17 cellular contexts compared by ENCODE assay signal in the genomic region with DNA sequence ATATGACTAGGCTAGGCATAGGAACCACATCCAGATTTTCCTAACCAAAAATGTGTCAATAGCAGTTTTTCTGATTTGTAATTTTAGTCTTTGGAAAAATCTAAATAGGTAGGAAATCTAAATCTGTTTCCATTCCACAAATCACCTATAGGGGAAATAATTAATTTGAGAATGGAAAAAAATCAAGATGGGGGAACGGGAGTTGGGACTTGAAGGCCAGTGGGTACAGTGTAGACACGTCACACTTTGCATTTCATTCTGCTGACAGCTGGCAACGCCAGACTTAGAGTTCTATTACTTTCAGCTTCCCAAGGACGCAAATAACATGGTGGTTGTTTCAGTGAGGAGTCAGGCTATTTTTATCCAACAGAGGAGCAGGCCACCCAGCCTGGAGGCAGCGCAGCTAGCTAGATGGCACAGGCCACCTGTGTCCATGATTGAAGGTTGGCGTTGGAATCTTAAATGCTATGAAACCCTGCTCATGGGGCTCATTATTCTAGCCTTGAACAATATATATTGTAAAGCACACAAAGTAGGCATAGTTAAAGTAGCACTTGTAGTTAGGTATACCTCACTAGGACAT. TPM values are rescaled to one million over a fixed set of nuclear protein-coding genes. Genes with fewer than 3 reads are reported as not detected.
A peak's percentile ranks its signal among the peaks of the same experiment; 100 is the strongest.
DNase-seq lines count a peak whose midpoint lies in the region; ATAC-seq lines count a peak whose summit lies in the region.
"Had no signal": no experiment of that assay in that cellular context is flagged by ENCODE, and none has a peak within 500 bp of the region (broad histone marks: within the 10 kb centered on the region; RNA-seq: fewer than 3 reads in every experiment).

No MANE protein-coding gene starts in this region.

- peak overlapping the region; percentile 24 for H3K27ac ChIP-seq in subcutaneous abdominal adipose tissue (ENCODE audit: low read depth, low read length)
- H3K27ac ChIP-seq: brain microvascular endothelial cell, foreskin keratinocyte, transverse colon had no signal

- peaks cover 30 to 41% (median 34%) of the 10 kb centered on the region in 5 donors for H3K36me3 ChIP-seq in subcutaneous abdominal adipose tissue (ENCODE audit: control insufficient read depth in 5 of 5, insufficient read depth in 5 of 5, low read length in 5 of 5)

- peaks cover 12 to 50% (median 45%) of the 10 kb centered on the region in 5 donors for H3K4me1 ChIP-seq in subcutaneous abdominal adipose tissue (ENCODE audit: control insufficient read depth in 5 of 5, insufficient read depth in 5 of 5, low read length in 5 of 5)

- no peaks in the 10 kb centered on the region for H3K27me3 ChIP-seq in subcutaneous abdominal adipose tissue (ENCODE audit: control insufficient read depth in 5 of 5, insufficient read depth in 4 of 5, low read length in 5 of 5)
- H3K27me3 ChIP-seq: brain microvascular endothelial cell, foreskin keratinocyte, transverse colon had no signal

- no peak overlapping the region for H3K4me3 ChIP-seq in subcutaneous abdominal adipose tissue (ENCODE audit: low read depth in 1 of 5, low read length in 5 of 5)
- H3K4me3 ChIP-seq: transverse colon had no signal

- H3K27ac Mint-ChIP-seq in activated T-cell treated with anti-CD3 and anti-CD28 coated beads, Interleukin-2, amount 50 U/mL, for 24 hours = peak overlapping the region; percentile 78
- peak overlapping the region; percentile 74 for H3K27ac Mint-ChIP-seq in activated naive CD8-positive, alpha-beta T cell treated with anti-CD3 and anti-CD28 coated beads, Interleukin-2, amount 50 U/mL, for 24 hours
- peak overlapping the region; percentile 37 to 85 (median 66) for H3K27ac Mint-ChIP-seq in immature natural killer cell
- H3K27ac Mint-ChIP-seq in T-helper 2 cell treated with Interferon-gamma antibody and Interleukin-4, amounts not matched to agents 5 μg/mL and 100 μg/mL, for 36 hours = no peak overlapping the region

- no peaks in the 10 kb centered on the region for H3K9me3 Mint-ChIP-seq in activated T-cell treated with anti-CD3 and anti-CD28 coated beads, Interleukin-2, amount 50 U/mL, for 24 hours
- H3K9me3 Mint-ChIP-seq in activated naive CD8-positive, alpha-beta T cell treated with anti-CD3 and anti-CD28 coated beads, Interleukin-2, amount 50 U/mL, for 24 hours = no peaks in the 10 kb centered on the region
- no peaks in the 10 kb centered on the region for H3K9me3 Mint-ChIP-seq in immature natural killer cell
- no peaks in the 10 kb centered on the region for H3K9me3 Mint-ChIP-seq in T-helper 2 cell treated with Interferon-gamma antibody and Interleukin-4, amounts not matched to agents 5 μg/mL and 100 μg/mL, for 36 hours
- H3K9me3 Mint-ChIP-seq: effector memory CD8-positive, alpha-beta T cell had no signal

- H3K36me3 Mint-ChIP-seq in activated T-cell treated with anti-CD3 and anti-CD28 coated beads, Interleukin-2, amount 50 U/mL, for 24 hours (ENCODE audit: low read depth) = peaks cover 91% of the 10 kb centered on the region
- peaks cover 48% of the 10 kb centered on the region for H3K36me3 Mint-ChIP-seq in activated naive CD8-positive, alpha-beta T cell treated with anti-CD3 and anti-CD28 coated beads, Interleukin-2, amount 50 U/mL, for 24 hours (ENCODE audit: low read depth)
- H3K36me3 Mint-ChIP-seq in immature natural killer cell = peaks cover 2 to 22% (median 9%) of the 10 kb centered on the region in 3 donors
- H3K36me3 Mint-ChIP-seq in T-helper 2 cell treated with Interferon-gamma antibody and Interleukin-4, amounts not matched to agents 5 μg/mL and 100 μg/mL, for 36 hours (ENCODE audit: low read depth) = peaks cover 46% of the 10 kb centered on the region

- ATAC-seq in activated naive CD8-positive, alpha-beta T cell treated with anti-CD3 and anti-CD28 coated beads, Interleukin-2, amount 50 U/mL, for 24 hours = no peak
- ATAC-seq in activated CD4-positive, CD25-positive, alpha-beta regulatory T cell treated with anti-CD3 and anti-CD28 coated beads, Interleukin-2, amount 50 U/mL, for 24 hours = no peak
- ATAC-seq: effector memory CD8-positive, alpha-beta T cell had no signal

- H3K9me3 ChIP-seq in subcutaneous abdominal adipose tissue (ENCODE audit: control insufficient read depth in 5 of 5, low read length in 5 of 5) = no peaks in the 10 kb centered on the region
- H3K9me3 ChIP-seq: transverse colon had no signal

- H3K27me3 Mint-ChIP-seq in activated T-cell treated with anti-CD3 and anti-CD28 coated beads, Interleukin-2, amount 50 U/mL, for 24 hours = no peaks in the 10 kb centered on the region
- no peaks in the 10 kb centered on the region for H3K27me3 Mint-ChIP-seq in activated naive CD8-positive, alpha-beta T cell treated with anti-CD3 and anti-CD28 coated beads, Interleukin-2, amount 50 U/mL, for 24 hours
- peaks cover 0 to 5% (median 2%) of the 10 kb centered on the region in 3 donors for H3K27me3 Mint-ChIP-seq in immature natural killer cell (ENCODE audit: low read depth in 3 of 3)
- H3K27me3 Mint-ChIP-seq in T-helper 2 cell treated with Interferon-gamma antibody and Interleukin-4, amounts not matched to agents 5 μg/mL and 100 μg/mL, for 36 hours (ENCODE audit: low read depth) = no peaks in the 10 kb centered on the region
- H3K27me3 Mint-ChIP-seq: effector memory CD8-positive, alpha-beta T cell had no signal

- H3K4me1 Mint-ChIP-seq in activated T-cell treated with anti-CD3 and anti-CD28 coated beads, Interleukin-2, amount 50 U/mL, for 24 hours (ENCODE audit: low read depth) = peaks cover 63% of the 10 kb centered on the region
- peaks cover 50% of the 10 kb centered on the region for H3K4me1 Mint-ChIP-seq in activated naive CD8-positive, alpha-beta T cell treated with anti-CD3 and anti-CD28 coated beads, Interleukin-2, amount 50 U/mL, for 24 hours
- peaks cover 56 to 82% of the 10 kb centered on the region in 2 donors for H3K4me1 Mint-ChIP-seq in immature natural killer cell
- peaks cover 30% of the 10 kb centered on the region for H3K4me1 Mint-ChIP-seq in T-helper 2 cell treated with Interferon-gamma antibody and Interleukin-4, amounts not matched to agents 5 μg/mL and 100 μg/mL, for 36 hours (ENCODE audit: low read depth)

- no peak for DNase-seq in activated T-cell treated with anti-CD3 and anti-CD28 coated beads, Interleukin-2, amount 50 U/mL, for 24 hours
- DNase-seq in activated T-cell treated with anti-CD3 and anti-CD28 coated beads for 4 hours = no peak
- DNase-seq in activated naive CD8-positive, alpha-beta T cell treated with anti-CD3 and anti-CD28 coated beads, Interleukin-2, amount 50 U/mL, for 24 hours = no peak
- no peak for DNase-seq in immature natural killer cell
- no peak for DNase-seq in T-helper 2 cell treated with Interferon-gamma antibody and Interleukin-4, amounts not matched to agents 5 μg/mL and 100 μg/mL, for 36 hours (ENCODE audit: low spot score)
- no peak for DNase-seq in NOMO-1 treated with dmso at 0.1 percent for 144 hours (lab: John Stamatoyannopoulos, UW; ENCODE audit: unreplicated experiment)
- DNase-seq: activated effector memory CD4-positive, alpha-beta T cell treated with Interleukin-2 at 50 U/mL for 16 hours; brain microvascular endothelial cell; effector memory CD8-positive, alpha-beta T cell; foreskin keratinocyte; mesendoderm; NK-92 treated with Interleukin-12 subunit alpha and Interleukin-12 subunit beta, amount 100 ng/mL, for 24 hours; posterior cingulate gyrus; SHP77 treated with DMSO at 0.1 percent for 48 hours; transverse colon had no signal

- no peak overlapping the region for H3K4me3 Mint-ChIP-seq in activated T-cell treated with anti-CD3 and anti-CD28 coated beads, Interleukin-2, amount 50 U/mL, for 24 hours
- no peak overlapping the region for H3K4me3 Mint-ChIP-seq in activated naive CD8-positive, alpha-beta T cell treated with anti-CD3 and anti-CD28 coated beads, Interleukin-2, amount 50 U/mL, for 24 hours
- no peak overlapping the region for H3K4me3 Mint-ChIP-seq in immature natural killer cell
- no peak overlapping the region for H3K4me3 Mint-ChIP-seq in T-helper 2 cell treated with Interferon-gamma antibody and Interleukin-4, amounts not matched to agents 5 μg/mL and 100 μg/mL, for 36 hours
- H3K4me3 Mint-ChIP-seq: effector memory CD8-positive, alpha-beta T cell had no signal

- peak overlapping the region in 1 of 5 donors; percentile 7 for H3K9ac ChIP-seq in subcutaneous abdominal adipose tissue (ENCODE audit: low read length in 5 of 5)

RNA-seq across cellular contexts. Expression of a gene that starts 23.4 kb away (rescaled TPM):
- polyA plus RNA-seq in immature natural killer cell = 10 to 100 TPM; 47.7 to 85.5 (median 49.7) TPM

RNA-seq across cellular contexts. Expression of a gene that starts 28.6 kb away (rescaled TPM):
- 10 to 100 TPM; 36.9 to 50.2 (median 41.2) TPM for polyA plus RNA-seq in immature natural killer cell
